Comparison of ENCODE assay signal across 1 cellular context in genomic region chr5:62578540-62578939, GRCh38.
TF ChIP-seq lines count a peak whose summit lies in the region.

A gene with protein sequence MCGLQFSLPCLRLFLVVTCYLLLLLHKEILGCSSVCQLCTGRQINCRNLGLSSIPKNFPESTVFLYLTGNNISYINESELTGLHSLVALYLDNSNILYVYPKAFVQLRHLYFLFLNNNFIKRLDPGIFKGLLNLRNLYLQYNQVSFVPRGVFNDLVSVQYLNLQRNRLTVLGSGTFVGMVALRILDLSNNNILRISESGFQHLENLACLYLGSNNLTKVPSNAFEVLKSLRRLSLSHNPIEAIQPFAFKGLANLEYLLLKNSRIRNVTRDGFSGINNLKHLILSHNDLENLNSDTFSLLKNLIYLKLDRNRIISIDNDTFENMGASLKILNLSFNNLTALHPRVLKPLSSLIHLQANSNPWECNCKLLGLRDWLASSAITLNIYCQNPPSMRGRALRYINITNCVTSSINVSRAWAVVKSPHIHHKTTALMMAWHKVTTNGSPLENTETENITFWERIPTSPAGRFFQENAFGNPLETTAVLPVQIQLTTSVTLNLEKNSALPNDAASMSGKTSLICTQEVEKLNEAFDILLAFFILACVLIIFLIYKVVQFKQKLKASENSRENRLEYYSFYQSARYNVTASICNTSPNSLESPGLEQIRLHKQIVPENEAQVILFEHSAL (plus strand): TSS chr5:62578819. CDS start chr5:62579439, 620 bp downstream.

TF ChIP-seq in HepG2, 621 proteins besides CTCF, POLR2A, EP300 and RAD21 (continued from another document):
- TF ChIP-seq, protein P1, sequence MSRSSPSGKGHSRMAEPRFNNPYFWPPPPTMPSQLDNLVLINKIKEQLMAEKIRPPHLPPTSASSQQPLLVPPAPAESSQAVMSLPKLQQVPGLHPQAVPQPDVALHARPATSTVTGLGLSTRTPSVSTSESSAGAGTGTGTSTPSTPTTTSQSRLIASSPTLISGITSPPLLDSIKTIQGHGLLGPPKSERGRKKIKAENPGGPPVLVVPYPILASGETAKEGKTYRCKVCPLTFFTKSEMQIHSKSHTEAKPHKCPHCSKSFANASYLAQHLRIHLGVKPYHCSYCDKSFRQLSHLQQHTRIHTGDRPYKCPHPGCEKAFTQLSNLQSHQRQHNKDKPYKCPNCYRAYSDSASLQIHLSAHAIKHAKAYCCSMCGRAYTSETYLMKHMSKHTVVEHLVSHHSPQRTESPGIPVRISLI (CRISPR knock-in tag; IDR thresholded peaks at IDR 0.05; ENCODE audit: borderline replicate concordance) = peak; percentile 53; the same call in 1 of the 2 replicates
- TF ChIP-seq, protein P2, sequence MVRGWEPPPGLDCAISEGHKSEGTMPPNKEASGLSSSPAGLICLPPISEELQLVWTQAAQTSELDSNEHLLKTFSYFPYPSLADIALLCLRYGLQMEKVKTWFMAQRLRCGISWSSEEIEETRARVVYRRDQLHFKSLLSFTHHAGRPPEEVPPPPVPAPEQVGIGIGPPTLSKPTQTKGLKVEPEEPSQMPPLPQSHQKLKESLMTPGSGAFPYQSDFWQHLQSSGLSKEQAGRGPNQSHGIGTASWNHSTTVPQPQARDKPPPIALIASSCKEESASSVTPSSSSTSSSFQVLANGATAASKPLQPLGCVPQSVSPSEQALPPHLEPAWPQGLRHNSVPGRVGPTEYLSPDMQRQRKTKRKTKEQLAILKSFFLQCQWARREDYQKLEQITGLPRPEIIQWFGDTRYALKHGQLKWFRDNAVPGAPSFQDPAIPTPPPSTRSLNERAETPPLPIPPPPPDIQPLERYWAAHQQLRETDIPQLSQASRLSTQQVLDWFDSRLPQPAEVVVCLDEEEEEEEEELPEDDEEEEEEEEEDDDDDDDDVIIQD (CRISPR knock-in tag; IDR thresholded peaks at IDR 0.05; ENCODE audit: low read depth) = peak; percentile 16; the same call in 1 of the 2 replicates
- TF ChIP-seq SAP130 (CRISPR knock-in tag; IDR thresholded peaks at IDR 0.05; ENCODE audit: low read depth) = 0 out of 2 replicates have a peak, but pooled peaks have one; percentile 24
- TF ChIP-seq DNMT1 (CRISPR knock-in tag; IDR thresholded peaks at IDR 0.05) = no peak
- TF ChIP-seq BCL3 (CRISPR knock-in tag; IDR thresholded peaks at IDR 0.05) = no peak
- TF ChIP-seq NR1H2 (CRISPR knock-in tag; IDR thresholded peaks at IDR 0.05; ENCODE audit: borderline replicate concordance, low read depth) = no peak
